12 cellular contexts compared by ENCODE assay signal in genomic region chr3:16112910-16113504, GRCh38.
A peak's percentile ranks its signal among the peaks of the same experiment; 100 is the strongest.
DNase-seq lines count a peak whose midpoint lies in the region; ATAC-seq and TF ChIP-seq lines count a peak whose summit lies in the region.
"Had no signal": no experiment of that assay in that cellular context is flagged by ENCODE, and none has a peak within 500 bp of the region (broad histone marks: within the 10 kb centered on the region; RNA-seq: fewer than 3 reads in every experiment).

No MANE protein-coding gene starts in this region.

- H3K9me3 ChIP-seq in right atrium auricular region = no peaks in the 10 kb centered on the region
- H3K9me3 ChIP-seq in tibial nerve = no peaks in the 10 kb centered on the region
- H3K9me3 ChIP-seq in transverse colon = no peaks in the 10 kb centered on the region
- H3K9me3 ChIP-seq: right lobe of liver, testis had no signal

- H3K27me3 ChIP-seq in right atrium auricular region = no peaks in the 10 kb centered on the region
- no peaks in the 10 kb centered on the region for H3K27me3 ChIP-seq in tibial nerve
- H3K27me3 ChIP-seq in transverse colon = no peaks in the 10 kb centered on the region
- H3K27me3 ChIP-seq: right lobe of liver, testis had no signal

- WGBS in tibial nerve, 2 donors = 29 to 36% methylated on average over 1 of the region's 1 CpG
- WGBS in transverse colon (ENCODE audit: low coverage in 1 of 2), 2 donors = 70% methylated on average over 1 of the region's 1 CpG; no CpG with 5 or more reads in 1 of the 2 donors

- in situ Hi-C loops in transverse colon (cut with MboI; ENCODE audit: low pct_ligation_motif_present in 1 of 4, low pct_unique_long_range_greater_than_20kb in 1 of 4, low sequenced_read_pairs in 3 of 4) = no loop called here

- TF ChIP-seq CTCF in cardiac fibroblast (IDR thresholded peaks at IDR 0.05; ENCODE audit: low read depth, low read length) = no peak
- no peak for TF ChIP-seq CTCF in right atrium auricular region (IDR thresholded peaks at IDR 0.05)
- no peak for TF ChIP-seq CTCF in tibial nerve (IDR thresholded peaks at IDR 0.05)
- no peak for TF ChIP-seq CTCF in transverse colon (IDR thresholded peaks at IDR 0.05)

- DNase-seq in M059J (ENCODE audit: low read depth) = peak; percentile 68
- DNase-seq in cardiac fibroblast (ENCODE audit: low read depth in 2 of 2) = peak; percentile 71 to 92
- DNase-seq in right atrium auricular region (ENCODE audit: low spot score) = no peak
- no peak for DNase-seq in tibial nerve (ENCODE audit: low spot score in 2 of 2)
- no peak for DNase-seq in transverse colon
- DNase-seq: activated CD4-positive, CD25-positive, alpha-beta regulatory T cell treated with anti-CD3 and anti-CD28 coated beads, Interleukin-2, amount 50 U/mL, for 72 hours; immature natural killer cell; naive thymus-derived CD4-positive, alpha-beta T cell; right lobe of liver; testis had no signal

- no peak for TF ChIP-seq POLR2A in tibial nerve (IDR thresholded peaks at IDR 0.05)
- no peak for TF ChIP-seq POLR2A in transverse colon (IDR thresholded peaks at IDR 0.05)

- H3K4me1 ChIP-seq in right atrium auricular region = peaks cover 0 to 3% of the 10 kb centered on the region in 2 donors
- peaks cover 0 to 8% (median 0%) of the 10 kb centered on the region in 4 donors for H3K4me1 ChIP-seq in tibial nerve
- no peaks in the 10 kb centered on the region for H3K4me1 ChIP-seq in transverse colon
- H3K4me1 ChIP-seq: right lobe of liver, testis had no signal

- intact Hi-C loops in transverse colon (cut with DNase I; ENCODE audit: low total_unique reads) = no loop called here

- ATAC-seq in HG03095 (IDR thresholded peaks at IDR 0.05; ENCODE audit: unreplicated experiment) (no peak), GM18517 (IDR thresholded peaks at IDR 0.05; ENCODE audit: unreplicated experiment) (no peak)
- ATAC-seq: naive thymus-derived CD4-positive, alpha-beta T cell; right lobe of liver had no signal

- TF ChIP-seq EP300 in tibial nerve (IDR thresholded peaks at IDR 0.05) (no peak), transverse colon (IDR thresholded peaks at IDR 0.05; ENCODE audit: low read depth) (no peak)

- H3K36me3 ChIP-seq in right atrium auricular region (no peaks in the 10 kb centered on the region), tibial nerve (no peaks in the 10 kb centered on the region), transverse colon (no peaks in the 10 kb centered on the region)
- H3K36me3 ChIP-seq: right lobe of liver had no signal

- H3K27ac ChIP-seq in right atrium auricular region = peak overlapping the region; percentile 65 to 77
- peak overlapping the region in 3 of 4 donors; percentile 29 to 82 (median 66) for H3K27ac ChIP-seq in tibial nerve
- no peak overlapping the region for H3K27ac ChIP-seq in transverse colon
- H3K27ac ChIP-seq: right lobe of liver, testis had no signal

- H3K4me3 ChIP-seq in cardiac fibroblast (replicated peaks in 1 of 2; ENCODE audit: low read depth in 2 of 2, low read length in 2 of 2) (no peak overlapping the region), right atrium auricular region (no peak overlapping the region), tibial nerve (no peak overlapping the region), transverse colon (no peak overlapping the region)
- H3K4me3 ChIP-seq: right lobe of liver, testis had no signal

Comparison
In these comparisons a context has a peak if more than half of its experiments do, and no peak if none do; other contexts are left out.
1. DNase-seq: peak in M059J (single experiment) and cardiac fibroblast (2 of 2); none in right atrium auricular region (single experiment), tibial nerve (0 of 2) and transverse colon (single experiment).
2. H3K27ac ChIP-seq: peak in right atrium auricular region (2 of 2) and tibial nerve (3 of 4); none in transverse colon (0 of 4).